ENCODE assay signal across 8 cellular contexts in the genomic region with DNA sequence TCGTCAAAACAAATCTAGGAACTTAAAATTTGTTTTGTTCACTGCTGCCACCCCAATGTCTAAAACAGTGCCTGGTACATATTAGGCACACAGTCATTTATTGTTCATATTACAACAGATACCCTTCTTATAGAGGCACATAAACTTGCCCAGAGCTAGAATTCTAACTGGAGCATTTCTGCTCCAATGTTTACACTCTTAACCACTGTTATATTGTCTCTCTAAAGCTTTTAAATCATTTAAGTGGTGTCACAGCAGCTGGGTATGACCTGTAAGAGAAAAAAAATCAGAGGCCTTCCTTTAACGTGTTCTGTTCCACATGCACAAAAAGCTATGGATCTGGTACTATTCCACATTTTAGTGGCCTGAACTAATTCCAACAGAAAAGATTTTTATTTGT. TPM values are rescaled to one million over a fixed set of nuclear protein-coding genes. Genes with fewer than 3 reads are reported as not detected.
DNase-seq lines count a peak whose midpoint lies in the region; TF ChIP-seq lines count a peak whose summit lies in the region.

No MANE protein-coding gene starts in this region.

- H3K9me3 ChIP-seq in A673 (ENCODE audit: low read depth, low read length, poor library complexity, severe bottlenecking), result no peaks in the 10 kb centered on the region
- H3K9me3 ChIP-seq in mucosa of rectum (ENCODE audit: control insufficient read depth in 2 of 2, low read length in 2 of 2), result no peaks in the 10 kb centered on the region

- no peak overlapping the region for H3K4me3 Mint-ChIP-seq in T-helper 2 cell treated with Interferon-gamma antibody and Interleukin-4, amounts not matched to agents 5 μg/mL and 100 μg/mL, for 36 hours

- H3K27ac Mint-ChIP-seq in T-helper 2 cell treated with Interferon-gamma antibody and Interleukin-4, amounts not matched to agents 5 μg/mL and 100 μg/mL, for 36 hours, result no peak overlapping the region

- H3K4me3 ChIP-seq in A673 (ENCODE audit: low read depth, low read length, poor library complexity, severe bottlenecking) (peak overlapping the region; percentile 98), HL-60 (replicated peaks; ENCODE audit: insufficient read depth, low read length) (peak overlapping the region; percentile 83), cardiac fibroblast (replicated peaks in 1 of 2; ENCODE audit: low read depth in 2 of 2, low read length in 2 of 2) (peak overlapping the region; percentile 91 to 93), mucosa of rectum (ENCODE audit: low read length in 2 of 2) (peak overlapping the region; percentile 80 to 89)

- H3K36me3 ChIP-seq in A673 (ENCODE audit: insufficient read depth, low read length, poor library complexity, severe bottlenecking) (peaks cover 32% of the 10 kb centered on the region), mucosa of rectum (ENCODE audit: control insufficient read depth in 2 of 2, insufficient read depth in 2 of 2, low read length in 2 of 2) (no peaks in the 10 kb centered on the region)

- DNase-seq in A673 (ENCODE audit: low spot score), result no peak
- DNase-seq in HL-60 (ENCODE audit: low read depth in 1 of 2, low spot score in 1 of 2), result no peak
- DNase-seq in cardiac fibroblast (ENCODE audit: low read depth in 2 of 2), result no peak
- no peak for DNase-seq in amygdala (lab: John Stamatoyannopoulos, UW)
- DNase-seq in CD1c-positive myeloid dendritic cell (ENCODE audit: extremely low spot score), result no peak
- no peak for DNase-seq in SKM-1 (lab: John Stamatoyannopoulos, UW; ENCODE audit: unreplicated experiment)
- DNase-seq in T-helper 2 cell treated with Interferon-gamma antibody and Interleukin-4, amounts not matched to agents 5 μg/mL and 100 μg/mL, for 36 hours (ENCODE audit: low spot score), result no peak

- peaks cover 45% of the 10 kb centered on the region for H3K36me3 Mint-ChIP-seq in T-helper 2 cell treated with Interferon-gamma antibody and Interleukin-4, amounts not matched to agents 5 μg/mL and 100 μg/mL, for 36 hours (ENCODE audit: low read depth)

- CTCF ChIA-PET in A673 (lab: Charles Lee), result no interaction called here

- no peaks in the 10 kb centered on the region for H3K27me3 Mint-ChIP-seq in T-helper 2 cell treated with Interferon-gamma antibody and Interleukin-4, amounts not matched to agents 5 μg/mL and 100 μg/mL, for 36 hours (ENCODE audit: low read depth)

- no peaks in the 10 kb centered on the region for H3K9me3 Mint-ChIP-seq in T-helper 2 cell treated with Interferon-gamma antibody and Interleukin-4, amounts not matched to agents 5 μg/mL and 100 μg/mL, for 36 hours

- TF ChIP-seq CTCF in A673 (conservative IDR thresholded peaks at IDR 0.05; ENCODE audit: low read depth, low read length), result no peak
- TF ChIP-seq CTCF in HL-60 (IDR thresholded peaks at IDR 0.05; ENCODE audit: insufficient read depth, low read length), result no peak
- no peak for TF ChIP-seq CTCF in cardiac fibroblast (IDR thresholded peaks at IDR 0.05; ENCODE audit: low read depth, low read length)

- BruUV-seq in A673 (replicated peaks; lab: Mats Ljungman, UMichigan), result no TSS peak

- H3K4me1 Mint-ChIP-seq in T-helper 2 cell treated with Interferon-gamma antibody and Interleukin-4, amounts not matched to agents 5 μg/mL and 100 μg/mL, for 36 hours (ENCODE audit: low read depth), result peaks cover 50% of the 10 kb centered on the region

- H3K9ac ChIP-seq in mucosa of rectum (ENCODE audit: low read depth in 1 of 2, low read length in 2 of 2), result peak overlapping the region; percentile 96 to 98

- H3K4me1 ChIP-seq in A673 (ENCODE audit: insufficient read depth, low read length, poor library complexity, severe bottlenecking), result peaks cover 49% of the 10 kb centered on the region
- H3K4me1 ChIP-seq in mucosa of rectum (ENCODE audit: control insufficient read depth in 2 of 2, insufficient read depth in 2 of 2, low read length in 2 of 2), result peaks cover 39 to 62% of the 10 kb centered on the region in 2 donors

- POLR2A ChIA-PET in A673 (lab: Charles Lee; ENCODE audit: low non-redundant PET), result no interaction called here

- intact Hi-C loops in A673 (cut with micrococcal nuclease; ENCODE audit: unreplicated experiment), result no loop called here

- H3K27me3 ChIP-seq in A673 (replicated peaks; ENCODE audit: insufficient read depth, low read depth, low read length, poor library complexity) (no peaks in the 10 kb centered on the region), HL-60 (ENCODE audit: insufficient read depth, poor library complexity, severe bottlenecking) (no peaks in the 10 kb centered on the region), mucosa of rectum (ENCODE audit: control insufficient read depth in 2 of 2, insufficient read depth in 2 of 2, low read length in 2 of 2) (no peaks in the 10 kb centered on the region)

- H3K27ac ChIP-seq in A673 (ENCODE audit: low read depth, low read length, poor library complexity, severe bottlenecking) (no peak overlapping the region), HL-60 (replicated peaks) (peak overlapping the region; percentile 99), mucosa of rectum (ENCODE audit: low read depth in 2 of 2, low read length in 2 of 2) (peak overlapping the region; percentile 5 to 99)

RNA-seq across cellular contexts. Expression of a gene that starts 3.0 kb away (rescaled TPM):
- total RNA-seq in A673 (2021), result 354 and 378 TPM in 2 replicates

RNA-seq across cellular contexts. Expression of a gene that starts 44.4 kb away (rescaled TPM):
- 40.2 and 49.3 TPM in 2 replicates for total RNA-seq in A673 (2021)
